In the genomic region with DNA sequence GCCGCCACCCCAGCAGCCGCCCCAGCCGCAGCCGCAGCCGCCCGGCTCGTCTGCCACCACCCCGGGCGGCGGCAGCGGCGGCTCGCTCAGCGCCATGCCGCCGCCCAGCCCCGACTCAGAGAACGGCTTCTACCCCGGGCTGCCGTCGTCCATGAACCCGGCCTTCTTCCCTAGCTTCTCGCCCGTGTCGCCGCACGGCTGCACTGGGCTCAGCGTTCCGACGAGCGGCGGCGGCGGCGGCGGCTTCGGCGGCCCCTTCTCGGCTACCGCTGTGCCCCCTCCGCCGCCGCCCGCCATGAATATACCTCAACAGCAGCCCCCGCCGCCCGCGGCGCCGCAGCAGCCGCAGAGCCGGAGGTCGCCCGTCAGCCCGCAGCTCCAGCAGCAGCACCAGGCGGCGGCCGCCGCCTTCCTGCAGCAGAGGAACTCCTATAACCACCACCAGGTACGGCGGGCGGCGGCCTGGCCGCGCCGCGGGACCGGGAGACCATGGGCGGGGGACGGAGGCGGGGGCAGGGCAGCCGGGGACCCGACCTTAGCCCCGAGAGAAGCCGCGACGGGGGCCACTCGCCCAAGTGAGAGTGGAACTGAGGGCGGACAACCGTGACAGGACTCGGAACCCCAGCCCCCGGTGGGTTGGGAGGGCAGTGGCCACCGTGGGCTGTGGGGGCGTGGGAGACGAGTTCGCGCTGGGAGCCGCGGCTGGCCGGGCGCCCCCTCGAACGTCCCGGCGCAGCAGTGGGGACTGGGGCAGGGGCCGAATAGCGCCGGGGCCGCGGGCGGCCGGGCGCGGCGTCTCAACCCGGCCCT, we compare ENCODE assay signal across 8 cellular contexts. TPM values are rescaled to one million over a fixed set of nuclear protein-coding genes. Genes with fewer than 3 reads are reported as not detected.
DNase-seq lines count a peak whose midpoint lies in the region; ATAC-seq and TF ChIP-seq lines count a peak whose summit lies in the region.

No MANE protein-coding gene starts in this region.

- H3K4me1 ChIP-seq in lung (ENCODE audit: control insufficient read depth in 2 of 2, insufficient read depth in 2 of 2, low read length in 2 of 2), result peaks cover 0 to 2% of the 10 kb centered on the region in 2 donors

- no peaks in the 10 kb centered on the region for H3K36me3 ChIP-seq in lung (ENCODE audit: control insufficient read depth in 2 of 2, insufficient read depth in 2 of 2, low read length in 2 of 2)

- TF ChIP-seq CTCF in lung (IDR thresholded peaks at IDR 0.05; ENCODE audit: control extremely low read depth, extremely low read depth), result no peak

- peak; percentile 57 for DNase-seq in HK-2 (ENCODE audit: unreplicated experiment)
- peak; percentile 53 for DNase-seq in activated CD4-positive, alpha-beta T cell treated with anti-CD3 and anti-CD28 coated beads, Interleukin-2, amount 50 U/mL, for 1 hour
- DNase-seq in dermis blood vessel endothelial cell, result peak; percentile 50
- peak; percentile 38 for DNase-seq in lung (ENCODE audit: low spot score)
- peak; percentile 7 to 41 (median 9) for DNase-seq in stimulated activated CD4-positive, alpha-beta T cell treated with anti-CD3 and anti-CD28 coated beads, TNF-alpha, amount 100 ng/mL, for 48 hours (ENCODE audit: low read depth in 3 of 3)
- DNase-seq in HPDE6-E6E7 (ENCODE audit: extremely low spot score), result no peak

- H3K9me3 ChIP-seq in lung (ENCODE audit: control insufficient read depth in 2 of 2, insufficient read depth in 1 of 2, low read length in 1 of 2), result no peaks in the 10 kb centered on the region

- H3K27ac ChIP-seq in lung (ENCODE audit: low read depth in 1 of 2, low read length in 1 of 2), result peak overlapping the region; percentile 100

- ATAC-seq in GM18511 (IDR thresholded peaks at IDR 0.05; ENCODE audit: unreplicated experiment) (peak; percentile 5), lung (ENCODE audit: insufficient read depth, low FRiP score) (no peak), HG02870 (IDR thresholded peaks at IDR 0.05; ENCODE audit: unreplicated experiment) (no peak)

- peak overlapping the region; percentile 92 for H3K4me3 ChIP-seq in lung

- 0% methylated on average over 64 to 106 of the region's 106 CpGs for WGBS in lung, 2 donors

- no peaks in the 10 kb centered on the region for H3K27me3 ChIP-seq in lung (ENCODE audit: control insufficient read depth, insufficient read depth)

RNA-seq across cellular contexts. Expression of gene CPEB2, which starts 1.8 kb away (rescaled TPM):
- total RNA-seq in dermis blood vessel endothelial cell (12.4 and 14.9 TPM in 2 replicates), lung (10 to 100 TPM; 22.9 to 29.9 TPM)
- polyA plus RNA-seq in lung, result 1 to 10 TPM; 4.8 to 5.5 TPM
